20 cellular contexts compared by ENCODE assay signal in the genomic region with DNA sequence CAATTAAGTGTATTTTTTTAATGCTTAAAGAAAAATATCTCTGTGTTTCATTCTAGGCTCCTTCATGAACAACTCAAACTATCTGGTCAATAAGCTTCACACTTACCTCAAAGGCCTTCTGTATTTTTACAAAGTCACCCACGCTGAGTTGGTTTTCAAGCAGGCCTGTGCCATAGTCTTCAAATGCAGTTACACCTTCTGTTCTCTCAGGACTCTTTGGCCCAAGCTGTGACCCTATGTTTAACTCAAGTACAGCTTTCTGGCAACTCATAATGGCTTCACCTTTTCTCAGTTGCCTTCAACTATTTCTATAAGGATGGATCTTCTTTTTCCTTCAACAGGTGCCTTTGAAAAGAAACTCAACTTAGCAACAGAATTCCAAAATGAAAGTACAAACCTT. TPM values are rescaled to one million over a fixed set of nuclear protein-coding genes. Genes with fewer than 3 reads are reported as not detected.
DNase-seq lines count a peak whose midpoint lies in the region; ATAC-seq and TF ChIP-seq lines count a peak whose summit lies in the region.
"Had no signal": no experiment of that assay in that cellular context is flagged by ENCODE, and none has a peak within 500 bp of the region (broad histone marks: within the 10 kb centered on the region; RNA-seq: fewer than 3 reads in every experiment).

No MANE protein-coding gene starts in this region.

- no peak for TF ChIP-seq CTCF in esophagus squamous epithelium (IDR thresholded peaks at IDR 0.05)
- no peak for TF ChIP-seq CTCF in neural progenitor cell (IDR thresholded peaks at IDR 0.05)
- TF ChIP-seq CTCF in brain microvascular endothelial cell (IDR thresholded peaks at IDR 0.05; ENCODE audit: low read depth, low read length, missing control alignments): no peak

- H3K4me1 ChIP-seq in esophagus squamous epithelium (peaks cover 0 to 26% (median 6%) of the 10 kb centered on the region in 3 donors), neural progenitor cell (peaks cover 25% of the 10 kb centered on the region)
- H3K4me1 ChIP-seq: right atrium auricular region had no signal

- H3K4me1 Mint-ChIP-seq in neural progenitor cell: peaks cover 43% of the 10 kb centered on the region

- H3K27me3 ChIP-seq in esophagus squamous epithelium (no peaks in the 10 kb centered on the region), neural progenitor cell (no peaks in the 10 kb centered on the region), brain microvascular endothelial cell (replicated peaks) (no peaks in the 10 kb centered on the region)
- H3K27me3 ChIP-seq: right atrium auricular region, tibial artery had no signal

- H3K27ac ChIP-seq in esophagus squamous epithelium: peak overlapping the region in 2 of 4 donors; percentile 43 to 62
- H3K27ac ChIP-seq in neural progenitor cell: no peak overlapping the region
- H3K27ac ChIP-seq in brain microvascular endothelial cell: no peak overlapping the region
- H3K27ac ChIP-seq: tibial artery had no signal

- H3K9ac ChIP-seq in neural progenitor cell: no peak overlapping the region
- H3K9ac ChIP-seq: SK-N-SH had no signal

- H3K36me3 ChIP-seq in esophagus squamous epithelium: no peaks in the 10 kb centered on the region
- no peaks in the 10 kb centered on the region for H3K36me3 ChIP-seq in neural progenitor cell
- no peaks in the 10 kb centered on the region for H3K36me3 ChIP-seq in brain microvascular endothelial cell (replicated peaks)
- H3K36me3 ChIP-seq: right atrium auricular region, tibial artery had no signal

- H3K27me3 Mint-ChIP-seq in neural progenitor cell (ENCODE audit: insufficient read depth, low read depth): no peaks in the 10 kb centered on the region

- TF ChIP-seq POLR2A in esophagus squamous epithelium (IDR thresholded peaks at IDR 0.05): no peak

- H3K4me3 ChIP-seq in esophagus squamous epithelium (peak overlapping the region in 3 of 4 donors; percentile 16 to 33 (median 16)), neural progenitor cell (no peak overlapping the region), brain microvascular endothelial cell (ENCODE audit: low read depth, low read length) (no peak overlapping the region)
- H3K4me3 ChIP-seq: tibial artery had no signal

- H3K9me3 Mint-ChIP-seq in neural progenitor cell: no peaks in the 10 kb centered on the region

- DNase-seq in NCI-H774 (lab: John Stamatoyannopoulos, UW) (peak; percentile 37), esophagus squamous epithelium (lab: John Stamatoyannopoulos, UW) (no peak), neural progenitor cell (ENCODE audit: low spot score) (no peak), HK-2 (ENCODE audit: unreplicated experiment) (no peak), brain microvascular endothelial cell (no peak), NCI-H748 (lab: John Stamatoyannopoulos, UW; ENCODE audit: unreplicated experiment) (no peak)
- DNase-seq: activated CD4-positive, alpha-beta T cell treated with anti-CD3 and anti-CD28 coated beads for 36 hours; activated gamma-delta T cell; amniotic stem cell; central memory CD4-positive, alpha-beta T cell; islet precursor cell; Karpas-422; NCI-H524 treated with DMSO at 0.1 percent for 48 hours; SK-N-SH; stimulated activated naive CD4-positive, alpha-beta T cell; tibial artery had no signal

- 53 to 67% methylated on average over 1 of the region's 1 CpG for WGBS in esophagus squamous epithelium, 2 donors

- peak overlapping the region; percentile 18 for H3K4me3 Mint-ChIP-seq in neural progenitor cell
- H3K4me3 Mint-ChIP-seq: activated CD4-positive, alpha-beta T cell treated with anti-CD3 and anti-CD28 coated beads for 36 hours had no signal

- H3F3A ChIP-seq in neural progenitor cell (ENCODE audit: low read depth): peaks cover 12% of the 10 kb centered on the region

- in situ Hi-C loops in brain microvascular endothelial cell (cut with HindIII; ENCODE audit: low pct_ligation_motif_present, low sequenced_read_pairs): no loop called here

- H3K9me3 ChIP-seq in esophagus squamous epithelium: no peaks in the 10 kb centered on the region
- H3K9me3 ChIP-seq in neural progenitor cell (ENCODE audit: low read depth): no peaks in the 10 kb centered on the region
- H3K9me3 ChIP-seq: right atrium auricular region, SK-N-SH, tibial artery had no signal

- H4K20me1 ChIP-seq in neural progenitor cell (ENCODE audit: low read depth): no peaks in the 10 kb centered on the region

- peak overlapping the region; percentile 99 for H3K27ac Mint-ChIP-seq in neural progenitor cell
- H3K27ac Mint-ChIP-seq: activated CD4-positive, alpha-beta T cell treated with anti-CD3 and anti-CD28 coated beads for 36 hours had no signal

- ATAC-seq in GM21723 (IDR thresholded peaks at IDR 0.05; ENCODE audit: unreplicated experiment): peak; percentile 43
- ATAC-seq in GM21423 (IDR thresholded peaks at IDR 0.05; ENCODE audit: unreplicated experiment): no peak
- ATAC-seq: activated CD4-positive, alpha-beta T cell treated with anti-CD3 and anti-CD28 coated beads for 36 hours; Panc1 had no signal

- intact Hi-C loops in esophagus squamous epithelium (cut with DNase I): no loop called here

- H3K36me3 Mint-ChIP-seq in neural progenitor cell: peaks cover 15% of the 10 kb centered on the region

- H3K4me2 ChIP-seq in neural progenitor cell: no peak overlapping the region
- H3K4me2 ChIP-seq: SK-N-SH had no signal

- no peak overlapping the region for H2AFZ ChIP-seq in neural progenitor cell (replicated peaks)

- H3K79me2 ChIP-seq in neural progenitor cell (ENCODE audit: low read depth): no peaks in the 10 kb centered on the region

RNA-seq across cellular contexts. Expression of a gene that starts 0.6 kb away (rescaled TPM):
- total RNA-seq in esophagus squamous epithelium: 1 to 10 TPM in 3 of 4 donors, not detected in 1; 1.9 to 9.5 (median 7.4) TPM
- total RNA-seq in neural progenitor cell (ENCODE audit: low replicate concordance): 0.25 TPM in 1 of 2 replicates, not detected in the other
- total RNA-seq: activated CD4-positive, alpha-beta T cell treated with anti-CD3 and anti-CD28 coated beads for 36 hours had no signal

Comparison
In these comparisons a context has a peak if more than half of its experiments do, and no peak if none do; other contexts are left out.
1. H3K4me3 ChIP-seq: peak in esophagus squamous epithelium (3 of 4); none in neural progenitor cell (single experiment) and brain microvascular endothelial cell (single experiment).